ENCODE assay signal across 23 cellular contexts in genomic region chr5:172266071-172266675, GRCh38. TPM values are rescaled to one million over a fixed set of nuclear protein-coding genes. Genes with fewer than 3 reads are reported as not detected.
A peak's percentile ranks its signal among the peaks of the same experiment; 100 is the strongest.
DNase-seq lines count a peak whose midpoint lies in the region; ATAC-seq, FAIRE-seq and TF ChIP-seq lines count a peak whose summit lies in the region.
"Had no signal": no experiment of that assay in that cellular context is flagged by ENCODE, and none has a peak within 500 bp of the region (broad histone marks: within the 10 kb centered on the region; RNA-seq: fewer than 3 reads in every experiment).

No MANE protein-coding gene starts in this region.

- H3K36me3 ChIP-seq in right atrium auricular region (no peaks in the 10 kb centered on the region), rectal smooth muscle tissue (ENCODE audit: control insufficient read depth, insufficient read depth, low read length) (no peaks in the 10 kb centered on the region)
- H3K36me3 ChIP-seq: BE2C, esophagus squamous epithelium, uterus had no signal

- WGBS in right cardiac atrium, result 73% methylated on average over 10 of the region's 10 CpGs

- TF ChIP-seq POLR2A in H54 (IDR thresholded peaks at IDR 0.05; ENCODE audit: low read depth, low read length), result no peak

- peak overlapping the region in 1 of 2 donors; percentile 62 for H3K27ac ChIP-seq in right atrium auricular region
- peak overlapping the region; percentile 58 for H3K27ac ChIP-seq in right cardiac atrium (ENCODE audit: low read length)
- H3K27ac ChIP-seq in rectal smooth muscle tissue (ENCODE audit: low read depth, low read length), result peak overlapping the region; percentile 3
- H3K27ac ChIP-seq: esophagus squamous epithelium, parathyroid adenoma, skin epidermis, uterus had no signal

- H3K4me1 ChIP-seq in right atrium auricular region, result peaks cover 0 to 25% of the 10 kb centered on the region in 2 donors
- H3K4me1 ChIP-seq in right cardiac atrium (ENCODE audit: control insufficient read depth, insufficient read depth, low read length), result peaks cover 10% of the 10 kb centered on the region
- peaks cover 2% of the 10 kb centered on the region for H3K4me1 ChIP-seq in rectal smooth muscle tissue (ENCODE audit: control insufficient read depth, insufficient read depth, low read length)
- H3K4me1 ChIP-seq: BE2C, parathyroid adenoma, uterus had no signal

- H3K9me3 ChIP-seq in right atrium auricular region (no peaks in the 10 kb centered on the region), right cardiac atrium (ENCODE audit: control insufficient read depth, low read length) (no peaks in the 10 kb centered on the region)
- H3K9me3 ChIP-seq: BE2C, esophagus squamous epithelium, uterus had no signal

- FAIRE-seq in H54 (lab: Jason Lieb, UNC), result no peak
- FAIRE-seq: A204.1, GM18507, HTR-8/SVneo had no signal

- no peaks in the 10 kb centered on the region for H3K27me3 Mint-ChIP-seq in WTC11 (ENCODE audit: low read depth)
- H3K27me3 Mint-ChIP-seq: activated T-helper 17 cell treated with anti-CD3 and anti-CD28 coated beads, Interleukin-2, amount 50 U/mL, for 72 hours; naive B cell had no signal

- no peak overlapping the region for H3K4me3 Mint-ChIP-seq in WTC11
- H3K4me3 Mint-ChIP-seq: activated T-helper 17 cell treated with anti-CD3 and anti-CD28 coated beads, Interleukin-2, amount 50 U/mL, for 72 hours; naive B cell had no signal

- CTCF ChIA-PET in WTC11 (lab: Charles Lee), result interaction anchor here (0.8 to 1.6 kb wide), 3 partner anchors 12 to 27 kb away, joined by 3 to 6 read pairs (median 3); no protein-coding TSS in a partner anchor

- H3K9me3 Mint-ChIP-seq in WTC11, result no peaks in the 10 kb centered on the region
- H3K9me3 Mint-ChIP-seq: activated T-helper 17 cell treated with anti-CD3 and anti-CD28 coated beads, Interleukin-2, amount 50 U/mL, for 72 hours had no signal

- ATAC-seq in Right ventricle myocardium superior (ENCODE audit: poor library complexity), result peak; percentile 10
- ATAC-seq in WTC11, result no peak
- peak in 1 of 2 donors; percentile 22 for ATAC-seq in right cardiac atrium
- ATAC-seq in esophagus mucosa, result no peak
- ATAC-seq: activated T-helper 17 cell treated with anti-CD3 and anti-CD28 coated beads, Interleukin-2, amount 50 U/mL, for 72 hours; SK-N-SH treated with all-trans-retinoic acid at 6 μM for 48 hours had no signal

- intact Hi-C loops in Right ventricle myocardium superior (cut with DNase I), result no loop called here
- intact Hi-C loops in right cardiac atrium (cut with DNase I), result loop anchor here in 1 of 4 donors (10.0 kb wide), 1 partner anchor 61 kb away; no protein-coding TSS in a partner anchor

- peaks cover 22% of the 10 kb centered on the region for H3K4me1 Mint-ChIP-seq in WTC11

- peak overlapping the region; percentile 85 for H3K27ac Mint-ChIP-seq in WTC11
- H3K27ac Mint-ChIP-seq: activated T-helper 17 cell treated with anti-CD3 and anti-CD28 coated beads, Interleukin-2, amount 50 U/mL, for 72 hours had no signal

- H3K36me3 Mint-ChIP-seq in WTC11, result peaks cover 13% of the 10 kb centered on the region

- POLR2A ChIA-PET in WTC11 (lab: Charles Lee), result no interaction called here

- TF ChIP-seq CTCF in right atrium auricular region (IDR thresholded peaks at IDR 0.05) (no peak), WTC11 (IDR thresholded peaks at IDR 0.05) (no peak)

- H3K4me3 ChIP-seq in right atrium auricular region, result no peak overlapping the region
- H3K4me3 ChIP-seq in right cardiac atrium (ENCODE audit: low read length), result no peak overlapping the region
- no peak overlapping the region for H3K4me3 ChIP-seq in rectal smooth muscle tissue (ENCODE audit: low read length)
- H3K4me3 ChIP-seq: esophagus squamous epithelium, lung, skin epidermis, uterus had no signal

- no peak for DNase-seq in Right ventricle myocardium superior
- no peak for DNase-seq in right atrium auricular region (ENCODE audit: low spot score)
- DNase-seq in WTC11 (ENCODE audit: low spot score), result no peak
- no peak for DNase-seq in right cardiac atrium
- DNase-seq in EL, result no peak
- no peak for DNase-seq in H54 (ENCODE audit: insufficient read length, low spot score)
- DNase-seq: BE2C; esophagus squamous epithelium; naive B cell; NCI-H1417 treated with DMSO at 0.1 percent for 48 hours; stimulated activated CD4-positive, alpha-beta T cell treated with anti-CD3 and anti-CD28 coated beads, Interleukin-4, amount 100 ng/mL, for 24 hours; T-helper 9 cell; uterus had no signal

- no peak overlapping the region for H3K9ac ChIP-seq in rectal smooth muscle tissue (ENCODE audit: low read length)
- H3K9ac ChIP-seq: parathyroid adenoma had no signal

- H3K27me3 ChIP-seq in right atrium auricular region, result no peaks in the 10 kb centered on the region
- no peaks in the 10 kb centered on the region for H3K27me3 ChIP-seq in right cardiac atrium (ENCODE audit: control insufficient read depth, insufficient read depth)
- H3K27me3 ChIP-seq in rectal smooth muscle tissue (ENCODE audit: control insufficient read depth, insufficient read depth, low read length), result no peaks in the 10 kb centered on the region
- H3K27me3 ChIP-seq: BE2C, esophagus squamous epithelium, uterus had no signal

TF ChIP-seq in WTC11, 78 proteins besides CTCF, POLR2A, EP300 and RAD21:
- TF ChIP-seq TP53 (CRISPR knock-in tag; IDR thresholded peaks at IDR 0.05) (no peak), CBFB (CRISPR knock-in tag; IDR thresholded peaks at IDR 0.05; ENCODE audit: low read depth) (no peak)

RNA-seq across cellular contexts. Expression of gene UBTD2, which starts 17.4 kb away (rescaled TPM):
- total RNA-seq in Right ventricle myocardium superior (8.6 TPM), right atrium auricular region (10 to 100 TPM in 1 of 2 donors, 1 to 10 TPM in 1; 6.6 to 12.4 TPM), WTC11 (2021) (22.7 to 26.2 TPM (median 25.9 TPM) in 3 replicates), right cardiac atrium (10 to 100 TPM in 3 of 4 donors, 1 to 10 TPM in 1; 9.9 to 11.4 (median 10.8) TPM), esophagus mucosa (7.8 TPM)
- 8.1 TPM for polyA plus RNA-seq in right cardiac atrium
